ENCODE assay signal across 20 cellular contexts in the genomic region with DNA sequence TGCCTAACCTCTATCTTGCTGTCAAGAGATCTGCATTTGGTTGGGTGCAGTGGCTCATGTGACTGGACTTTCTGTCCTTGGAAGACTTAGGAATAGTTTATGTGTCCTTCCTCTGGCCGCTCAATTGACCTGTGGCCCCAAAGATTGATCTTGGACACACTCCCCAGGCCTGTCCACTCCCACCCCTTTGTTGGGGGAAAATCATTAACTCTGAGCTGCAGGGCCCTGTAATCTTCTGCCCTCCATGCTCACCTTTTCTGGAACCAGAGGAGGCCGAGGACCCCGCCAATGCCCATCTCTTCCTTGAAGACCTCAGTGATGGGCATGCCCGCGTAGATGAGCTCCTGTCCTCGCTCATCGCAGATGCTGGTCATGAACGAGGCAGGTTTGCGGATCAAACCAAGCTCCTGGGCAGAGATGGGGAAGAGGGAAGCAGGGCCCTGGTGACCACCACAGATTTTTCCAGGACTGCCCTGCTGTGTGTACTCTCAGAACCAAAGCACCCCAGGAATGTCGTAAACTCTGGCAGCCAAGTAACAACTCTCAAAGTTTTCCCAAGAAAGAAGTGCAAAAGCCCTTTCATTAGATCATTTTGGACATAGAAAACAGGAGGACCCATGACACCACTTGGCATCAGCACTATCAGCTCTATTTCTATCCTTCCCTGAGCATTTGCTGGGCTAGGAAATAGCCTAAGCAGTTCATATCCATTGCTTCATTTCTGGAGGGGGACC. TPM values are rescaled to one million over a fixed set of nuclear protein-coding genes. Genes with fewer than 3 reads are reported as not detected.
"Had no signal": no experiment of that assay in that cellular context is flagged by ENCODE, and none has a peak within 500 bp of the region (broad histone marks: within the 10 kb centered on the region; RNA-seq: fewer than 3 reads in every experiment).

No MANE protein-coding gene starts in this region.

- H3K4me3 ChIP-seq: prostate gland, tibial artery, vagina had no signal

- H3K4me1 Mint-ChIP-seq: brain had no signal

- H3K4me3 Mint-ChIP-seq: activated naive CD4-positive, alpha-beta T cell treated with anti-CD3 and anti-CD28 coated beads, Interleukin-2, amount 50 U/mL, for 24 hours; brain; natural killer cell treated with Interleukin-12 subunit alpha and Interleukin-12 subunit beta and Interleukin-15 and Interleukin-18, amount 100 ng/mL, for 72 hours had no signal

- H3K27me3 Mint-ChIP-seq: activated naive CD4-positive, alpha-beta T cell treated with anti-CD3 and anti-CD28 coated beads, Interleukin-2, amount 50 U/mL, for 24 hours; brain; natural killer cell treated with Interleukin-12 subunit alpha and Interleukin-12 subunit beta and Interleukin-15 and Interleukin-18, amount 100 ng/mL, for 72 hours had no signal

- H3K27ac ChIP-seq: prostate gland, tibial artery, vagina had no signal

- H3K27me3 ChIP-seq: tibial artery, vagina had no signal

- DNase-seq: activated CD4-positive, alpha-beta T cell treated with anti-CD3 and anti-CD28 coated beads, Interleukin-2, amount 50 U/mL, for 4 hours; activated CD4-positive, CD25-positive, alpha-beta regulatory T cell treated with anti-CD3 and anti-CD28 coated beads, Interleukin-2, amount 50 U/mL, for 72 hours; activated effector memory CD4-positive, alpha-beta T cell treated with anti-CD3 and anti-CD28 coated beads, Interleukin-2, amount 50 U/mL, for 16 hours; amygdala; cortex of kidney; effector CD8-positive, alpha-beta T cell; foreskin melanocyte; head of caudate nucleus; kidney glomerular epithelial cell; right cardiac atrium; stimulated activated CD4-positive, alpha-beta T cell treated with anti-CD3 and anti-CD28 coated beads, Interleukin-1b, Interleukin-23, amount 100 ng/mL, for 48 hours; T1000; tibial artery had no signal

- H3K4me1 ChIP-seq: tibial artery, vagina had no signal

- ATAC-seq: natural killer cell treated with Interleukin-12 subunit alpha and Interleukin-12 subunit beta and Interleukin-15 and Interleukin-18, amount 100 ng/mL, for 72 hours had no signal

- H3K9me3 Mint-ChIP-seq: activated naive CD4-positive, alpha-beta T cell treated with anti-CD3 and anti-CD28 coated beads, Interleukin-2, amount 50 U/mL, for 24 hours; natural killer cell treated with Interleukin-12 subunit alpha and Interleukin-12 subunit beta and Interleukin-15 and Interleukin-18, amount 100 ng/mL, for 72 hours had no signal

- H3K27ac Mint-ChIP-seq: activated naive CD4-positive, alpha-beta T cell treated with anti-CD3 and anti-CD28 coated beads, Interleukin-2, amount 50 U/mL, for 24 hours; brain; natural killer cell treated with Interleukin-12 subunit alpha and Interleukin-12 subunit beta and Interleukin-15 and Interleukin-18, amount 100 ng/mL, for 72 hours had no signal

RNA-seq across cellular contexts. Expression of a gene that starts 36.1 kb away (rescaled TPM):
- total RNA-seq: endothelial cell of umbilical vein; lower leg skin; natural killer cell treated with Interleukin-12 subunit alpha and Interleukin-12 subunit beta and Interleukin-15 and Interleukin-18, amount 100 ng/mL, for 72 hours; vagina had no signal
